Comparison of ENCODE assay signal across 24 cellular contexts in genomic region chr10:59870152-59870551, GRCh38. TPM values are rescaled to one million over a fixed set of nuclear protein-coding genes. Genes with fewer than 3 reads are reported as not detected.
DNase-seq lines count a peak whose midpoint lies in the region; ATAC-seq and TF ChIP-seq lines count a peak whose summit lies in the region.
"Had no signal": no experiment of that assay in that cellular context is flagged by ENCODE, and none has a peak within 500 bp of the region (broad histone marks: within the 10 kb centered on the region; RNA-seq: fewer than 3 reads in every experiment).

No MANE protein-coding gene starts in this region.

- H3K27ac ChIP-seq in gastroesophageal sphincter (peak overlapping the region; percentile 37 to 75 (median 62)), uterus (peak overlapping the region; percentile 79 to 90)
- H3K27ac ChIP-seq: BLaER1, epithelial cell of prostate, SJSA1, VCaP had no signal

- H3K27me3 ChIP-seq in gastroesophageal sphincter, result no peaks in the 10 kb centered on the region
- H3K27me3 ChIP-seq in uterus, result no peaks in the 10 kb centered on the region
- H3K27me3 ChIP-seq: BLaER1, SJSA1 had no signal

- H3K9me3 Mint-ChIP-seq in activated T-cell treated with anti-CD3 and anti-CD28 coated beads, Interleukin-2, amount 50 U/mL, for 72 hours, result no peaks in the 10 kb centered on the region
- no peaks in the 10 kb centered on the region for H3K9me3 Mint-ChIP-seq in activated CD4-positive, alpha-beta memory T cell treated with anti-CD3 and anti-CD28 coated beads for 36 hours

- H3K4me1 ChIP-seq in gastroesophageal sphincter, result peaks cover 14 to 78% (median 19%) of the 10 kb centered on the region in 3 donors
- peaks cover 0 to 4% of the 10 kb centered on the region in 2 donors for H3K4me1 ChIP-seq in uterus

- peaks cover 88% of the 10 kb centered on the region for H3K4me1 Mint-ChIP-seq in activated T-cell treated with anti-CD3 and anti-CD28 coated beads, Interleukin-2, amount 50 U/mL, for 72 hours (ENCODE audit: low read depth)
- peaks cover 47% of the 10 kb centered on the region for H3K4me1 Mint-ChIP-seq in T-helper 17 cell
- peaks cover 81% of the 10 kb centered on the region for H3K4me1 Mint-ChIP-seq in activated CD4-positive, alpha-beta memory T cell treated with anti-CD3 and anti-CD28 coated beads for 36 hours (ENCODE audit: low read depth)

- TF ChIP-seq CTCF in gastroesophageal sphincter (IDR thresholded peaks at IDR 0.05) (no peak), uterus (IDR thresholded peaks at IDR 0.05) (no peak)

- H3K4me3 Mint-ChIP-seq in activated T-cell treated with anti-CD3 and anti-CD28 coated beads, Interleukin-2, amount 50 U/mL, for 72 hours, result no peak overlapping the region
- H3K4me3 Mint-ChIP-seq in T-helper 17 cell, result no peak overlapping the region
- H3K4me3 Mint-ChIP-seq in activated CD4-positive, alpha-beta memory T cell treated with anti-CD3 and anti-CD28 coated beads for 36 hours, result no peak overlapping the region
- H3K4me3 Mint-ChIP-seq: activated naive CD8-positive, alpha-beta T cell had no signal

- no peak overlapping the region for H3K4me3 ChIP-seq in gastroesophageal sphincter
- no peak overlapping the region for H3K4me3 ChIP-seq in uterus
- H3K4me3 ChIP-seq: BLaER1, GM12878, HAP-1, SJSA1 had no signal

- H3K36me3 ChIP-seq in gastroesophageal sphincter, result no peaks in the 10 kb centered on the region
- no peaks in the 10 kb centered on the region for H3K36me3 ChIP-seq in uterus
- H3K36me3 ChIP-seq: HAP-1, SJSA1 had no signal

- DNase-seq in activated T-cell treated with anti-CD3 and anti-CD28 coated beads, Interleukin-2, amount 50 U/mL, for 72 hours, result no peak
- no peak for DNase-seq in activated T-cell treated with anti-CD3 and anti-CD28 coated beads for 4 hours
- no peak for DNase-seq in T-helper 17 cell
- DNase-seq in uterus, result no peak
- DNase-seq in activated CD4-positive, alpha-beta memory T cell treated with anti-CD3 and anti-CD28 coated beads for 36 hours, result no peak
- no peak for DNase-seq in T-helper 9 cell
- no peak for DNase-seq in inferior parietal cortex (ENCODE audit: extremely low spot score)
- DNase-seq: activated T-cell treated with anti-CD3 and anti-CD28 coated beads, Interleukin-2, amount 50 U/mL, for 1 hour; left colon; NCI-H1048; NCI-H187 treated with DMSO at 0.1 percent for 48 hours; NCI-H226; NCI-H774; posterior cingulate gyrus; stimulated activated CD4-positive, alpha-beta T cell treated with anti-CD3 and anti-CD28 coated beads, Interleukin-15, amount 100 ng/mL, for 24 hours; T-helper 2 cell had no signal

- no peaks in the 10 kb centered on the region for H3K27me3 Mint-ChIP-seq in activated T-cell treated with anti-CD3 and anti-CD28 coated beads, Interleukin-2, amount 50 U/mL, for 72 hours (ENCODE audit: low read depth)
- no peaks in the 10 kb centered on the region for H3K27me3 Mint-ChIP-seq in T-helper 17 cell
- H3K27me3 Mint-ChIP-seq in activated CD4-positive, alpha-beta memory T cell treated with anti-CD3 and anti-CD28 coated beads for 36 hours, result no peaks in the 10 kb centered on the region
- H3K27me3 Mint-ChIP-seq: activated naive CD8-positive, alpha-beta T cell had no signal

- peak overlapping the region; percentile 2 for H3K27ac Mint-ChIP-seq in activated T-cell treated with anti-CD3 and anti-CD28 coated beads, Interleukin-2, amount 50 U/mL, for 72 hours
- peak overlapping the region; percentile 54 for H3K27ac Mint-ChIP-seq in T-helper 17 cell
- no peak overlapping the region for H3K27ac Mint-ChIP-seq in activated CD4-positive, alpha-beta memory T cell treated with anti-CD3 and anti-CD28 coated beads for 36 hours
- H3K27ac Mint-ChIP-seq: activated naive CD8-positive, alpha-beta T cell had no signal

- 87 to 90% methylated on average over 3 to 4 of the region's 4 CpGs for WGBS in gastroesophageal sphincter (ENCODE audit: low coverage in 1 of 2), 2 donors

- CTCF ChIA-PET in activated CD4-positive, alpha-beta memory T cell treated with anti-CD3 and anti-CD28 coated beads for 36 hours (lab: Charles Lee), result interaction anchor here (0.8 to 1.8 kb wide), 3 partner anchors 9 to 57 kb away, joined by 3 to 5 read pairs (median 3); partner anchors contain the start of gene CCDC6

- no peak for TF ChIP-seq EP300 in gastroesophageal sphincter (IDR thresholded peaks at IDR 0.05)

- intact Hi-C loops in uterus (cut with DNase I; ENCODE audit: low total_unique reads), result no loop called here
- intact Hi-C loops in activated CD4-positive, alpha-beta memory T cell treated with anti-CD3 and anti-CD28 coated beads for 36 hours (cut with micrococcal nuclease), result no loop called here

- H3K36me3 Mint-ChIP-seq in activated T-cell treated with anti-CD3 and anti-CD28 coated beads, Interleukin-2, amount 50 U/mL, for 72 hours (ENCODE audit: insufficient read depth in 2 of 2), result peaks cover 0 to 4% of the 10 kb centered on the region in 2 donors
- no peaks in the 10 kb centered on the region for H3K36me3 Mint-ChIP-seq in T-helper 17 cell (ENCODE audit: low read depth)
- H3K36me3 Mint-ChIP-seq in activated CD4-positive, alpha-beta memory T cell treated with anti-CD3 and anti-CD28 coated beads for 36 hours, result no peaks in the 10 kb centered on the region

- POLR2A ChIA-PET in activated CD4-positive, alpha-beta memory T cell treated with anti-CD3 and anti-CD28 coated beads for 36 hours (lab: Charles Lee), result interaction anchor here (0.8 kb wide), 1 partner anchor 35 kb away, joined by 4 read pairs; no protein-coding TSS in a partner anchor

- peak; percentile 42 to 51 for ATAC-seq in activated T-cell treated with anti-CD3 and anti-CD28 coated beads, Interleukin-2, amount 50 U/mL, for 72 hours (replicated peaks in 1 of 2)
- no peak for ATAC-seq in T-helper 17 cell
- no peak for ATAC-seq in gastroesophageal sphincter
- ATAC-seq: GM12878, left colon had no signal

- TF ChIP-seq POLR2A in gastroesophageal sphincter (IDR thresholded peaks at IDR 0.05) (no peak), uterus (IDR thresholded peaks at IDR 0.05) (no peak)

- H3K9me3 ChIP-seq in T-helper 17 cell (ENCODE audit: control insufficient read depth, low read length, poor library complexity, severe bottlenecking), result no peaks in the 10 kb centered on the region
- no peaks in the 10 kb centered on the region for H3K9me3 ChIP-seq in gastroesophageal sphincter
- H3K9me3 ChIP-seq in uterus, result no peaks in the 10 kb centered on the region
- H3K9me3 ChIP-seq: BLaER1, HAP-1, SJSA1 had no signal

RNA-seq across cellular contexts. Expression of gene CCDC6, which starts 36.2 kb away (rescaled TPM):
- 100 to 1,000 TPM in 1 of 2 donors, 10 to 100 TPM in 1; 77.7 to 107 TPM for total RNA-seq in activated T-cell treated with anti-CD3 and anti-CD28 coated beads, Interleukin-2, amount 50 U/mL, for 72 hours
- total RNA-seq in T-helper 17 cell (10 to 100 TPM; 25.3 to 27.0 TPM), gastroesophageal sphincter (10 to 100 TPM; 30.8 to 66.0 (median 53.4) TPM), uterus (10 to 100 TPM; 53.2 to 72.4 (median 66.4) TPM)
- 10 to 100 TPM; 49.1 to 51.5 TPM for total RNA-seq in activated CD4-positive, alpha-beta memory T cell treated with anti-CD3 and anti-CD28 coated beads for 36 hours

Comparison
In these comparisons a context has a peak if more than half of its experiments do, and no peak if none do; other contexts are left out.
1. ATAC-seq: peak in activated T-cell treated with anti-CD3 and anti-CD28 coated beads, Interleukin-2, amount 50 U/mL, for 72 hours (2 of 2); none in T-helper 17 cell (single experiment) and gastroesophageal sphincter (single experiment).